ENCODE assay signal across 1 cellular context in the genomic region with DNA sequence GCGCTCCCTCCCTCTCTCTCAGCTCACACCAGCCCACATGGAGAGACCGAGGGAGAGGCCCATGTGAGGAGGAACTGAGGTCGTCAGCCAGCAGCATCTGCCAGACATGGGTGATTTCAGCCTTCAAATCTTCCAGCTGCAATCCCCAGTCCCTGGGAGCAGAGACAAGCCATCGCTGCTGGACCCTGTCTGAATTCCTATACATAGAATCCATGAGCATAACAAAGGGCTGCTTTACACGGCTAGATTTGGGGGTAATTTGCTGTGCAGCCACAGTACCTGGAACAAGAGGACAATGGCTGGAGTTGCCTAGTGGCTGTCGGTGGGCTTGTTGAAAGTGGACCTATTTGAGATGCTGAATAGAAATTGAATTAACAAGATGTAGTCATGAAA.
TF ChIP-seq lines count a peak whose summit lies in the region.

No MANE protein-coding gene starts in this region.

TF ChIP-seq in HepG2, 621 proteins besides CTCF, POLR2A, EP300 and RAD21:
- TF ChIP-seq, protein P1, sequence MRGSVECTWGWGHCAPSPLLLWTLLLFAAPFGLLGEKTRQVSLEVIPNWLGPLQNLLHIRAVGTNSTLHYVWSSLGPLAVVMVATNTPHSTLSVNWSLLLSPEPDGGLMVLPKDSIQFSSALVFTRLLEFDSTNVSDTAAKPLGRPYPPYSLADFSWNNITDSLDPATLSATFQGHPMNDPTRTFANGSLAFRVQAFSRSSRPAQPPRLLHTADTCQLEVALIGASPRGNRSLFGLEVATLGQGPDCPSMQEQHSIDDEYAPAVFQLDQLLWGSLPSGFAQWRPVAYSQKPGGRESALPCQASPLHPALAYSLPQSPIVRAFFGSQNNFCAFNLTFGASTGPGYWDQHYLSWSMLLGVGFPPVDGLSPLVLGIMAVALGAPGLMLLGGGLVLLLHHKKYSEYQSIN (CRISPR knock-in tag; IDR thresholded peaks at IDR 0.05; ENCODE audit: borderline replicate concordance): no peak
- TF ChIP-seq, protein P2, sequence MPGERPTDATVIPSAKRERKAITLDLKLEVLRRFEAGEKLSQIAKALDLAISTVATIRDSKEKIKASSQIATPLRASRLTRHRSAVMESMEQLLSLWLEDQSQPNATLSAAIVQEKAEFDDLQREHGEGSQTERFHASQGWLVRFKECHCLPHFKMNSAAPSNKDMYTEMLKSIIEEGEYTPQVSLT (CRISPR knock-in tag; IDR thresholded peaks at IDR 0.05; ENCODE audit: borderline replicate concordance, low read depth): no peak
- TF ChIP-seq, protein P3, sequence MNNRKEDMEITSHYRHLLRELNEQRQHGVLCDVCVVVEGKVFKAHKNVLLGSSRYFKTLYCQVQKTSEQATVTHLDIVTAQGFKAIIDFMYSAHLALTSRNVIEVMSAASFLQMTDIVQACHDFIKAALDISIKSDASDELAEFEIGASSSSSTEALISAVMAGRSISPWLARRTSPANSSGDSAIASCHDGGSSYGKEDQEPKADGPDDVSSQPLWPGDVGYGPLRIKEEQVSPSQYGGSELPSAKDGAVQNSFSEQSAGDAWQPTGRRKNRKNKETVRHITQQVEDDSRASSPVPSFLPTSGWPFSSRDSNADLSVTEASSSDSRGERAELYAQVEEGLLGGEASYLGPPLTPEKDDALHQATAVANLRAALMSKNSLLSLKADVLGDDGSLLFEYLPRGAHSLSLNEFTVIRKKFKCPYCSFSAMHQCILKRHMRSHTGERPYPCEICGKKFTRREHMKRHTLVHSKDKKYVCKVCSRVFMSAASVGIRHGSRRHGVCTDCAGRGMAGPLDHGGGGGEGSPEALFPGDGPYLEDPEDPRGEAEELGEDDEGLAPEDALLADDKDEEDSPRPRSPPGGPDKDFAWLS (CRISPR knock-in tag; IDR thresholded peaks at IDR 0.05; ENCODE audit: borderline replicate concordance): no peak
- no peak for TF ChIP-seq ERF (CRISPR knock-in tag; IDR thresholded peaks at IDR 0.05)
- TF ChIP-seq ZNF263 (CRISPR knock-in tag; IDR thresholded peaks at IDR 0.05): no peak
- TF ChIP-seq SYNCRIP (IDR thresholded peaks at IDR 0.05; ENCODE audit: insufficient read depth, low read depth, low read length): no peak
- no peak for TF ChIP-seq ZSCAN30 (CRISPR knock-in tag; IDR thresholded peaks at IDR 0.05)
- TF ChIP-seq ZNF337 (CRISPR knock-in tag; IDR thresholded peaks at IDR 0.05; ENCODE audit: borderline replicate concordance, low read depth): no peak
- no peak for TF ChIP-seq YEATS4 (CRISPR knock-in tag; IDR thresholded peaks at IDR 0.05; ENCODE audit: borderline replicate concordance)
